In the genomic region with DNA sequence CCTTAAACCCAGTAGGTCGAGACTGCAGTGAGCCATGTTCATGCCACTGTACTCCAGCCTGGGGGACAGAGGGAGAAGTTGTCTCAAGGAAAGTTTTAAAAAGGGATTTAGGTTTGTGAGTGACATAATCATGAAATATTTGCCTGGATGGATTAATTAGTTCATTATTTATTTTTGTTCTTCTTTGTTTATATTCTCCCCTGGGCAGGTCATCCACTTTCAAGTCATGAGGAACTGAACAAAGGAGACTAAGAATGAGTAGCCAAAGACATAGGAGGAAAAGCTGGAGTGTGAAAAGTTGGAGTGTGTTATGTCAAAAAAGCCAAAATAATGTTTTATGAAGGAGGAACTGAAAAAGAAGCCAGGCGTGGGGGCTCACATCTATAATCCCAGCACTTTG, we compare ENCODE assay signal across 31 cellular contexts.
"Had no signal": no experiment of that assay in that cellular context is flagged by ENCODE, and none has a peak within 500 bp of the region (broad histone marks: within the 10 kb centered on the region; RNA-seq: fewer than 3 reads in every experiment).

No MANE protein-coding gene starts in this region.

- H3K4me3 ChIP-seq: ascending aorta, cardiac muscle cell had no signal

- ATAC-seq: activated CD4-positive, alpha-beta T cell treated with anti-CD3 and anti-CD28 coated beads for 36 hours; activated CD4-positive, CD25-positive, alpha-beta regulatory T cell treated with anti-CD3 and anti-CD28 coated beads, Interleukin-2, amount 50 U/mL, for 24 hours; activated CD8-positive, alpha-beta memory T cell treated with anti-CD3 and anti-CD28 coated beads, Interleukin-2, amount 10 ng/mL, durations not matched to agents 7 days and 5 days; activated CD8-positive, alpha-beta T cell treated with anti-CD3 and anti-CD28 coated beads, Interleukin-2, amount 10 ng/mL, durations not matched to agents 7 days and 5 days; activated naive CD8-positive, alpha-beta T cell treated with anti-CD3 and anti-CD28 coated beads, Interleukin-2, amount 50 U/mL, for 24 hours; WTC11 had no signal

- FAIRE-seq: bronchial epithelial cell had no signal

- DNase-seq: activated CD4-positive, alpha-beta memory T cell treated with anti-CD3 and anti-CD28 coated beads, Interleukin-2, amount 10 ng/mL, durations not matched to agents 7 days and 5 days; activated CD4-positive, alpha-beta T cell treated with anti-CD3 and anti-CD28 coated beads for 1 hour; activated CD4-positive, alpha-beta T cell treated with anti-CD3 and anti-CD28 coated beads for 36 hours; activated CD4-positive, alpha-beta T cell treated with anti-CD3 and anti-CD28 coated beads for 48 hours; activated CD4-positive, alpha-beta T cell treated with anti-CD3 and anti-CD28 coated beads, Interleukin-2, amount 10 ng/mL, durations not matched to agents 7 days and 5 days; activated CD4-positive, alpha-beta T cell treated with anti-CD3 and anti-CD28 coated beads, Interleukin-2, amount 50 U/mL, for 48 hours; activated CD4-positive, CD25-positive, alpha-beta regulatory T cell; activated CD8-positive, alpha-beta memory T cell treated with anti-CD3 and anti-CD28 coated beads for 24 hours; activated CD8-positive, alpha-beta memory T cell treated with anti-CD3 and anti-CD28 coated beads, Interleukin-2, amount 10 ng/mL, durations not matched to agents 7 days and 5 days; activated CD8-positive, alpha-beta memory T cell treated with anti-CD3 and anti-CD28 coated beads, Interleukin-2, amount 50 U/mL, for 48 hours; activated CD8-positive, alpha-beta T cell treated with anti-CD3 and anti-CD28 coated beads, Interleukin-2, amount 10 ng/mL, durations not matched to agents 7 days and 5 days; activated effector memory CD4-positive, alpha-beta T cell treated with Interleukin-2 at 50 U/mL for 16 hours; activated gamma-delta T cell; activated naive CD4-positive, alpha-beta T cell treated with anti-CD3 and anti-CD28 coated beads, Interleukin-2, amount 10 ng/mL, durations not matched to agents 7 days and 5 days; activated naive CD4-positive, alpha-beta T cell treated with Interleukin-2 at 50 U/mL for 16 hours; activated naive CD8-positive, alpha-beta T cell treated with anti-CD3 and anti-CD28 coated beads, Interleukin-2, amount 10 ng/mL, durations not matched to agents 7 days and 5 days; activated naive CD8-positive, alpha-beta T cell treated with anti-CD3 and anti-CD28 coated beads, Interleukin-2, amount 50 U/mL, for 24 hours; activated T-cell treated with anti-CD3 and anti-CD28 coated beads, Interleukin-2, amount 50 U/mL, for 24 hours; activated T-cell treated with anti-CD3 and anti-CD28 coated beads, Interleukin-2, amount 50 U/mL, for 48 hours; amygdala; anterior cingulate cortex; caudate nucleus; cerebellar nuclear complex; T-helper 2 cell; T-helper 9 cell; WERI-Rb-1 had no signal
